10 cellular contexts compared by ENCODE assay signal in the genomic region with DNA sequence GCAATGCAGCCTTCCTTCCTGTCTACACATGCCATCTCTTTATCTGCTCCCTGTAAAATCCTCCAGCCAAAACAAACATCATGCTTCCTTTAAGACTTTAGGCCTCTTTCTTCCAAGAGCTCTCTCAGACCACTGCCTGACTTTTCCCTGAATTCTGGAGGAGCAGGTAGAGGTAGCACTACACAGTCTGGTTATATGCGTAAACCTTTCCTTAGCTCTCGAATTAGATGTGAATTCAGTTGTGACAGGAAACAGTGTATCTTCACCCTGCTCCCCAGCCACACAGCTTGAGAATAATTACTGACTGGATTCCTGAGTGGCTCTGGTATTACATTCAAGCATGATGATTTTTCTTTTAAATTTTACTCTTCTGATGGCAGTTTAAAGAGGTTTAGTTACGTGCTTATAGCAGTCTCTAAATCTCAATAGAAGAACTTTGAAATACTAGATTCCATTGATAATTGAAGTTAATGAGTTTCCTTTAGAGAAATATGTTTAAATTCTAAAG.
DNase-seq lines count a peak whose midpoint lies in the region; ATAC-seq and TF ChIP-seq lines count a peak whose summit lies in the region.
"Had no signal": no experiment of that assay in that cellular context is flagged by ENCODE, and none has a peak within 500 bp of the region (broad histone marks: within the 10 kb centered on the region; RNA-seq: fewer than 3 reads in every experiment).

No MANE protein-coding gene starts in this region.

- no peak overlapping the region for H3K4me3 ChIP-seq in subcutaneous abdominal adipose tissue (ENCODE audit: low read depth in 1 of 5, low read length in 5 of 5)

- H3K36me3 Mint-ChIP-seq in immature natural killer cell = peaks cover 0 to 14% (median 9%) of the 10 kb centered on the region in 3 donors

- H3K27ac ChIP-seq in subcutaneous abdominal adipose tissue (ENCODE audit: low read depth, low read length) = peak overlapping the region; percentile 90

- H3K4me1 ChIP-seq in subcutaneous abdominal adipose tissue (ENCODE audit: control insufficient read depth in 5 of 5, insufficient read depth in 5 of 5, low read length in 5 of 5) = peaks cover 17 to 82% (median 71%) of the 10 kb centered on the region in 5 donors

- peak; percentile 19 for DNase-seq in DMS153 treated with DMSO at 0.1 percent for 48 hours (lab: John Stamatoyannopoulos, UW; ENCODE audit: unreplicated experiment)
- DNase-seq in DMS153 (lab: John Stamatoyannopoulos, UW) = no peak
- DNase-seq in astrocyte of the hippocampus (ENCODE audit: low read depth, low spot score) = peak; percentile 39
- DNase-seq in immature natural killer cell = no peak
- DNase-seq in GM10248 (ENCODE audit: extremely low spot score) = no peak
- DNase-seq: 8988T, SHP77 treated with DMSO at 0.1 percent for 48 hours had no signal

- peak overlapping the region in 3 of 5 donors; percentile 24 to 74 (median 65) for H3K9ac ChIP-seq in subcutaneous abdominal adipose tissue (ENCODE audit: low read length in 5 of 5)

- CTCF ChIA-PET in GM10248 (lab: Yijun Ruan, JAX) = interaction anchor here (1.2 to 2.3 kb wide), 3 partner anchors 10 to 33 kb away, joined by 5 to 11 read pairs (median 7); no protein-coding TSS in a partner anchor

- peaks cover 0 to 7% (median 3%) of the 10 kb centered on the region in 5 donors for H3K36me3 ChIP-seq in subcutaneous abdominal adipose tissue (ENCODE audit: control insufficient read depth in 5 of 5, insufficient read depth in 5 of 5, low read length in 5 of 5)

- H3K27me3 Mint-ChIP-seq in immature natural killer cell (ENCODE audit: low read depth in 3 of 3) = peaks cover 0 to 5% (median 0%) of the 10 kb centered on the region in 3 donors

- no peak for ATAC-seq in GM18861 (IDR thresholded peaks at IDR 0.05; ENCODE audit: unreplicated experiment)
- no peak for ATAC-seq in GM19455 (IDR thresholded peaks at IDR 0.05; ENCODE audit: unreplicated experiment)

- H3K27me3 ChIP-seq in subcutaneous abdominal adipose tissue (ENCODE audit: control insufficient read depth in 5 of 5, insufficient read depth in 4 of 5, low read length in 5 of 5) = no peaks in the 10 kb centered on the region

- POLR2A ChIA-PET in GM10248 (lab: Yijun Ruan, JAX) = interaction anchor here (0.7 kb wide), 1 partner anchor 93 kb away, joined by 3 read pairs; no protein-coding TSS in a partner anchor

- H3K9me3 Mint-ChIP-seq in immature natural killer cell = no peaks in the 10 kb centered on the region

- no peak for TF ChIP-seq CTCF in GM10248 (IDR thresholded peaks at IDR 0.05; ENCODE audit: control extremely low read depth, extremely low read depth, low read depth, missing control alignments)

- H3K4me3 Mint-ChIP-seq in immature natural killer cell = peak overlapping the region; percentile 31 to 75 (median 69)

- H3K4me1 Mint-ChIP-seq in immature natural killer cell = peaks cover 98 to 100% of the 10 kb centered on the region in 2 donors

- H3K9me3 ChIP-seq in subcutaneous abdominal adipose tissue (ENCODE audit: control insufficient read depth in 5 of 5, low read length in 5 of 5) = no peaks in the 10 kb centered on the region

- H3K27ac Mint-ChIP-seq in immature natural killer cell = peak overlapping the region; percentile 70 to 96 (median 86)

Comparison
In these comparisons a context has a peak if more than half of its experiments do, and no peak if none do; other contexts are left out.
1. DNase-seq: peak in DMS153 treated with DMSO at 0.1 percent for 48 hours (single experiment) and astrocyte of the hippocampus (single experiment); none in DMS153 (single experiment), immature natural killer cell (0 of 3) and GM10248 (single experiment).